In the genomic region with DNA sequence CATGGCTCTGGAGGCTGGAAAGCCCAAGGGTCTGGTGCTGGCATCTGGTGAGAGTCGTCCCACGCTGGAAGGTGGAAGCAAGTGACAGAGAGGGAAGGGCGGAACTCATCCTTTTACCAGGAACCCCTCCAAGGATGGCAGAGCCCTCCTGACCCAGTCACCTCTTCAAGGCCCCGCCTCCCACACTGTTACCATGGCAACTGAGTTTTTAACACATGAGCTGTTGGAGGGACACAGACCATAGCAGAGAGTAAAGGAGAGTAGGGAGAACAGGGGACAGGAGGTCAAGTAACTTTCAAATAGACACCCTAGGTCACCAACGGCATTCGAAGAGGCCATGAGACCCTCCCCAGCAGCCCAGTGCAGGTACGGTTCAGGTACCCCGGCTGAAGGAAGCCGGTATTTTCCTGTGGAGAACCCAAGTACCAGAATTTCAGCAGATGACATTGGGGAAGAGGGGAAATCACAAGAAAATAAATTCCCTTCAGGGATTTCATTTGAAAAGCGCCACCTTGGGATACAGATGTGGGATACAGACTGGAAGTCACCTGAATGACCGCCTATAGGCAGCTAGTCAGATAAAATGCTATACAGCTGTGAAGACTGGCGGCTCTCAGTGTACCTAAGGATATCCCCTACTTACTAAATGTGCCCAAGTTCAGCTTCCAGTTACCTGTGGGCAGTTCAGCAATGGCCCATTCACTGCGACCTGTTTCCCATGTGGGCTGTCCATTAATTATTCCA, we compare ENCODE assay signal across 15 cellular contexts. TPM values are rescaled to one million over a fixed set of nuclear protein-coding genes. Genes with fewer than 3 reads are reported as not detected.
DNase-seq lines count a peak whose midpoint lies in the region; ATAC-seq, FAIRE-seq and TF ChIP-seq lines count a peak whose summit lies in the region.
"Had no signal": no experiment of that assay in that cellular context is flagged by ENCODE, and none has a peak within 500 bp of the region (broad histone marks: within the 10 kb centered on the region; RNA-seq: fewer than 3 reads in every experiment).

No MANE protein-coding gene starts in this region.

- intact Hi-C loops in PC-9 (cut with micrococcal nuclease; ENCODE audit: unreplicated experiment): loop anchor here (1.0 to 5.0 kb wide), 3 partner anchors 101 to 214 kb away; no protein-coding TSS in a partner anchor

- peak in 1 of 2 experiments; percentile 71; a peak in 3 of 6 replicates for ATAC-seq in A549
- no peak for ATAC-seq in HG02571 (IDR thresholded peaks at IDR 0.05; ENCODE audit: unreplicated experiment)

- TF ChIP-seq POLR2A in A549 (IDR thresholded peaks at IDR 0.05; ENCODE audit: low read length): no peak

- no peaks in the 10 kb centered on the region for H3K27me3 ChIP-seq in PC-9 (ENCODE audit: insufficient read depth, low read depth)
- H3K27me3 ChIP-seq: BLaER1 had no signal

- CTCF ChIA-PET in A549 (lab: Yijun Ruan, JAX) (interaction anchor here (0.7 to 6.6 kb wide), 11 partner anchors 10 to 514 kb away, joined by 3 to 36 read pairs (median 3); no protein-coding TSS in a partner anchor), PC-9 (lab: Charles Lee) (no interaction called here)

- H3K9me3 ChIP-seq in A549: no peaks in the 10 kb centered on the region
- no peaks in the 10 kb centered on the region for H3K9me3 ChIP-seq in PC-9 (ENCODE audit: insufficient read depth, low read depth)
- H3K9me3 ChIP-seq: BLaER1 had no signal

- no peak overlapping the region for H3K4me2 ChIP-seq in A549
- peak overlapping the region; percentile 55 for H3K4me2 ChIP-seq in PC-9
- H3K4me2 ChIP-seq: BLaER1 had no signal

- H3F3A ChIP-seq in PC-9 (ENCODE audit: insufficient read depth, low read depth): peaks cover 4% of the 10 kb centered on the region; the same call in 1 of the 2 replicates

- no peak overlapping the region for H2AFZ ChIP-seq in PC-9

- no TSS peak for BruUV-seq in PC-9 (replicated peaks; lab: Mats Ljungman, UMichigan)

- POLR2A ChIA-PET in A549 (lab: Yijun Ruan, JAX): no interaction called here
- POLR2A ChIA-PET in PC-9 (lab: Charles Lee; ENCODE audit: unreplicated experiment): no interaction called here

- TF ChIP-seq RAD21 in A549 (conservative IDR thresholded peaks at IDR 0.05 in 1 of 2, IDR thresholded peaks at IDR 0.05 in 1 of 2): no peak

- no peak for FAIRE-seq in A549 (lab: Jason Lieb, UNC)

- DNase-seq in A549 (ENCODE audit: low read depth in 1 of 2, low spot score in 1 of 2) (peak; percentile 21 to 22), GM12865 (ENCODE audit: low read depth) (peak; percentile 32), PC-9 (no peak), epithelial cell of esophagus (ENCODE audit: low read depth) (no peak), AG20443 (ENCODE audit: low spot score) (no peak), GM19238 (ENCODE audit: insufficient read length, low spot score) (no peak)
- DNase-seq in effector CD4-positive, alpha-beta T cell: no peak
- DNase-seq: activated CD4-positive, alpha-beta memory T cell treated with anti-CD3 and anti-CD28 coated beads, Interleukin-2, amount 10 ng/mL, durations not matched to agents 7 days and 5 days; activated naive CD4-positive, alpha-beta T cell; KG1; NCI-H2081 treated with DMSO at 0.1 percent for 48 hours; nucleus accumbens had no signal

- TF ChIP-seq EP300 in A549 (IDR thresholded peaks at IDR 0.05): no peak

- no peaks in the 10 kb centered on the region for H3K79me2 ChIP-seq in PC-9 (ENCODE audit: low read depth)

- H3K4me3 ChIP-seq in A549: no peak overlapping the region; the same call in 2 of the 3 replicates
- no peak overlapping the region for H3K4me3 ChIP-seq in GM12865 (ENCODE audit: low read depth, low read length)
- H3K4me3 ChIP-seq in PC-9: no peak overlapping the region
- no peak overlapping the region for H3K4me3 ChIP-seq in epithelial cell of esophagus (ENCODE audit: low read length)
- H3K4me3 ChIP-seq: BLaER1, smooth muscle cell had no signal

- H4K20me1 ChIP-seq in PC-9 (ENCODE audit: insufficient read depth): 0 out of 2 replicates have a peak, but pooled peaks cover 4% of the 10 kb centered on the region
- H4K20me1 ChIP-seq: BLaER1 had no signal

- TF ChIP-seq CTCF in A549 (IDR thresholded peaks at IDR 0.05): peak; percentile 17; the same call in 2 of the 3 replicates
- TF ChIP-seq CTCF in GM12865 (IDR thresholded peaks at IDR 0.05; ENCODE audit: insufficient read depth, low read depth, low read length, missing control alignments): no peak
- peak; percentile 55 for TF ChIP-seq CTCF in PC-9 (conservative IDR thresholded peaks at IDR 0.05)
- peak; percentile 22 for TF ChIP-seq CTCF in epithelial cell of esophagus (IDR thresholded peaks at IDR 0.05; ENCODE audit: insufficient read depth, low read depth, low read length, missing control alignments)

- H3K27ac ChIP-seq in A549 (no peak overlapping the region), PC-9 (no peak overlapping the region)
- H3K27ac ChIP-seq: BLaER1 had no signal

- WGBS in A549 (ENCODE audit: missing lambda C conversion rate): 69% methylated on average over 13 of the region's 13 CpGs

- H3K36me3 ChIP-seq in PC-9 (ENCODE audit: low read depth): no peaks in the 10 kb centered on the region
- H3K36me3 ChIP-seq: BLaER1 had no signal

- H3K4me1 ChIP-seq in A549 (peaks cover 10% of the 10 kb centered on the region; the same call in 2 of the 3 replicates), PC-9 (replicated peaks; ENCODE audit: insufficient read depth) (no peaks in the 10 kb centered on the region)
- H3K4me1 ChIP-seq: BLaER1 had no signal

- H3K9me2 ChIP-seq in PC-9 (ENCODE audit: insufficient read depth): no peaks in the 10 kb centered on the region

TF ChIP-seq in A549, 52 proteins besides CTCF, POLR2A, EP300 and RAD21:
- TF ChIP-seq CBX2 (IDR thresholded peaks at IDR 0.05; ENCODE audit: borderline replicate concordance, low read depth) (no peak), REST (IDR thresholded peaks at IDR 0.05) (no peak), SREBF2 (IDR thresholded peaks at IDR 0.05) (no peak)

RNA-seq across cellular contexts. Expression of gene IL17D, which starts 8.0 kb away (rescaled TPM):
- polyA plus RNA-seq in A549 (2011; rRNA removed): 0.30 and 0.32 TPM in 2 replicates
- 0.33 and 0.74 TPM in 2 replicates for polyA plus RNA-seq in A549 (2012; cell fraction: cytosol; rRNA removed)
- 0.48 and 0.67 TPM in 2 replicates for polyA plus RNA-seq in A549 (2012; cell fraction: nucleus; rRNA removed)
- polyA plus RNA-seq in A549 (2017; fragmentation: RNase III; extraction: RNeasy Plus Mini Kit Qiagen cat#74134 plus additional on column Dnase treatment): 0.38 to 0.67 TPM (median 0.44 TPM) in 3 replicates
- polyA minus RNA-seq in A549 (2011; rRNA and poly(A)+ RNA removed): not detected in 2 replicates
- 0.35 and 0.37 TPM in 2 replicates for total RNA-seq in PC-9 (2021)
- total RNA-seq: activated CD4-positive, alpha-beta memory T cell treated with anti-CD3 and anti-CD28 coated beads, Interleukin-2, amount 10 ng/mL, durations not matched to agents 7 days and 5 days had no signal

Comparison
In these comparisons a context has a peak if more than half of its experiments do, and no peak if none do; other contexts are left out.
1. DNase-seq: peak in A549 (2 of 2) and GM12865 (single experiment); none in PC-9 (0 of 2), epithelial cell of esophagus (single experiment), effector CD4-positive, alpha-beta T cell (single experiment), AG20443 (single experiment) and GM19238 (single experiment).